In genomic region chr11:106167085-106167484, GRCh38 we compare ENCODE assay signal across 32 cellular contexts.
"Had no signal": no experiment of that assay in that cellular context is flagged by ENCODE, and none has a peak within 500 bp of the region (broad histone marks: within the 10 kb centered on the region; RNA-seq: fewer than 3 reads in every experiment).

No MANE protein-coding gene starts in this region.

- ATAC-seq: activated CD8-positive, alpha-beta memory T cell treated with anti-CD3 and anti-CD28 coated beads, Interleukin-2, amount 10 ng/mL, durations not matched to agents 7 days and 5 days; PC-3 had no signal

- DNase-seq: activated CD4-positive, alpha-beta memory T cell treated with anti-CD3 and anti-CD28 coated beads, Interleukin-2, amount 10 ng/mL, durations not matched to agents 7 days and 5 days; activated CD4-positive, alpha-beta T cell treated with anti-CD3 and anti-CD28 coated beads for 1 hour; activated CD4-positive, alpha-beta T cell treated with anti-CD3 and anti-CD28 coated beads for 48 hours; activated CD4-positive, CD25-positive, alpha-beta regulatory T cell; activated CD8-positive, alpha-beta memory T cell treated with anti-CD3 and anti-CD28 coated beads for 24 hours; activated CD8-positive, alpha-beta memory T cell treated with anti-CD3 and anti-CD28 coated beads, Interleukin-2, amount 10 ng/mL, durations not matched to agents 7 days and 5 days; activated CD8-positive, alpha-beta memory T cell treated with anti-CD3 and anti-CD28 coated beads, Interleukin-2, amount 50 U/mL, for 48 hours; activated effector memory CD4-positive, alpha-beta T cell treated with Interleukin-2 at 50 U/mL for 16 hours; activated naive CD4-positive, alpha-beta T cell treated with anti-CD3 and anti-CD28 coated beads, Interleukin-2, amount 50 U/mL, for 16 hours; activated naive CD8-positive, alpha-beta T cell treated with anti-CD3 and anti-CD28 coated beads, Interleukin-2, amount 10 ng/mL, durations not matched to agents 7 days and 5 days; activated T-cell treated with anti-CD3 and anti-CD28 coated beads, Interleukin-2, amount 50 U/mL, for 48 hours; amygdala; MG63; NCI-H1048; NCI-H1105 treated with DMSO at 0.1 percent for 48 hours; NCI-H1436; NCI-H1694; NCI-H1930; NCI-H345; NCI-H524 treated with DMSO at 0.1 percent for 48 hours; PC-3; Peyer's patch; RPMI8226; SHP77 treated with DMSO at 0.1 percent for 48 hours; SW 1271; T-helper 1 cell; T-helper 2 cell; T-helper 9 cell; WERI-Rb-1 had no signal

- H3K27ac ChIP-seq: ascending aorta, cardiac muscle cell, Peyer's patch, SJSA1, WERI-Rb-1 had no signal

- H3K9me3 ChIP-seq: SJSA1 had no signal

- H3K36me3 ChIP-seq: ascending aorta, cardiac muscle cell, MG63, Peyer's patch, SJSA1, WERI-Rb-1 had no signal

- H3K4me1 ChIP-seq: ascending aorta, Peyer's patch, SJSA1 had no signal

- H3K27me3 ChIP-seq: ascending aorta, cardiac muscle cell, MG63, Peyer's patch, SJSA1 had no signal

- H3K4me3 ChIP-seq: ascending aorta, cardiac muscle cell, MG63, Peyer's patch, SJSA1 had no signal
